In genomic region chr15:92773340-92773739, GRCh38 we compare ENCODE assay signal across 9 cellular contexts.
"Had no signal": no experiment of that assay in that cellular context is flagged by ENCODE, and none has a peak within 500 bp of the region (broad histone marks: within the 10 kb centered on the region; RNA-seq: fewer than 3 reads in every experiment).

No MANE protein-coding gene starts in this region.

- H3K4me1 ChIP-seq: HAP-1 had no signal

- H3K27ac Mint-ChIP-seq: HFFc6 had no signal

- ATAC-seq: HCT116 had no signal

- DNase-seq: GM23248, GOT3, H7, HFFc6, IMR-90 had no signal

- H3K9me3 ChIP-seq: HAP-1 had no signal

- H3K9ac ChIP-seq: GM23248, KMS-11 had no signal

- H2AFZ ChIP-seq: GM23248 had no signal

- H3K36me3 ChIP-seq: HAP-1 had no signal

- H3K4me3 ChIP-seq: GM23248, HAP-1 had no signal

- H3K4me3 Mint-ChIP-seq: HFFc6 had no signal

- H3K4me2 ChIP-seq: KMS-11 had no signal

- H3K27ac ChIP-seq: GM23248, HL-60, KMS-11 had no signal
